In genomic region chr1:230725256-230726012, GRCh38 we compare ENCODE assay signal across 1 cellular context.
A peak's percentile ranks its signal among the peaks of the same experiment; 100 is the strongest.
TF ChIP-seq lines count a peak whose summit lies in the region.

No MANE protein-coding gene starts in this region.

TF ChIP-seq in HepG2, 621 proteins besides CTCF, POLR2A, EP300 and RAD21 (continued from another document and continues in another):
- TF ChIP-seq ARID3A (IDR thresholded peaks at IDR 0.05; ENCODE audit: low read depth, low read length): no peak
- no peak for TF ChIP-seq MYC (CRISPR knock-in tag; IDR thresholded peaks at IDR 0.05; ENCODE audit: borderline replicate concordance)
- no peak for TF ChIP-seq ZNF18 (CRISPR knock-in tag; IDR thresholded peaks at IDR 0.05; ENCODE audit: insufficient replicate concordance)
- TF ChIP-seq PRMT3 (CRISPR knock-in tag; IDR thresholded peaks at IDR 0.05; ENCODE audit: borderline replicate concordance, low read depth): no peak
- no peak for TF ChIP-seq ZNF770 (CRISPR knock-in tag; IDR thresholded peaks at IDR 0.05)
- TF ChIP-seq NR2C2 (CRISPR knock-in tag; IDR thresholded peaks at IDR 0.05; ENCODE audit: borderline replicate concordance): peak; percentile 56; the same call in 1 of the 2 replicates
- TF ChIP-seq ZBTB25 (CRISPR knock-in tag; IDR thresholded peaks at IDR 0.05): no peak
- TF ChIP-seq NCOR1 (IDR thresholded peaks at IDR 0.05; ENCODE audit: borderline replicate concordance, low read length): peak; percentile 57; the same call in 1 of the 2 replicates
- TF ChIP-seq ZNF414 (CRISPR knock-in tag; IDR thresholded peaks at IDR 0.05): no peak
- no peak for TF ChIP-seq HNRNPLL (IDR thresholded peaks at IDR 0.05; ENCODE audit: low read depth, low read length, poor library complexity, severe bottlenecking)
- no peak for TF ChIP-seq TOPORS (CRISPR knock-in tag; IDR thresholded peaks at IDR 0.05)
- peak; percentile 52; the same call in 1 of the 2 replicates for TF ChIP-seq PITX1 (CRISPR knock-in tag; IDR thresholded peaks at IDR 0.05)
- no peak for TF ChIP-seq TFAP4 (IDR thresholded peaks at IDR 0.05; ENCODE audit: borderline replicate concordance, low read depth)
- no peak for TF ChIP-seq ZNF224 (CRISPR knock-in tag; IDR thresholded peaks at IDR 0.05)
- no peak for TF ChIP-seq ZSCAN31 (CRISPR knock-in tag; IDR thresholded peaks at IDR 0.05; ENCODE audit: low read depth)
- TF ChIP-seq GFI1 (CRISPR knock-in tag; IDR thresholded peaks at IDR 0.05; ENCODE audit: borderline replicate concordance): no peak; the same call in 1 of the 2 replicates
- no peak for TF ChIP-seq SRSF4 (IDR thresholded peaks at IDR 0.05; ENCODE audit: low read depth, low read length, poor library complexity, severe bottlenecking)
- TF ChIP-seq PBX2 (CRISPR knock-in tag; IDR thresholded peaks at IDR 0.05): no peak
- no peak for TF ChIP-seq HNRNPL (IDR thresholded peaks at IDR 0.05; ENCODE audit: low read depth, low read length)
- no peak for TF ChIP-seq RORA (CRISPR knock-in tag; IDR thresholded peaks at IDR 0.05)
- TF ChIP-seq FOXO4 (CRISPR knock-in tag; conservative IDR thresholded peaks at IDR 0.05): no peak
- no peak for TF ChIP-seq CBX1 (IDR thresholded peaks at IDR 0.05; ENCODE audit: low read depth)
- TF ChIP-seq ZBTB38 (CRISPR knock-in tag; IDR thresholded peaks at IDR 0.05): no peak
- TF ChIP-seq ZNF773 (CRISPR knock-in tag; IDR thresholded peaks at IDR 0.05; ENCODE audit: borderline replicate concordance): no peak
- TF ChIP-seq ZNF451 (CRISPR knock-in tag; IDR thresholded peaks at IDR 0.05): no peak
- no peak for TF ChIP-seq THAP7 (CRISPR knock-in tag; IDR thresholded peaks at IDR 0.05)
- TF ChIP-seq TRIM22 (IDR thresholded peaks at IDR 0.05): no peak
- no peak for TF ChIP-seq ZNF143 (CRISPR knock-in tag; IDR thresholded peaks at IDR 0.05)
- no peak for TF ChIP-seq ZBTB10 (CRISPR knock-in tag; IDR thresholded peaks at IDR 0.05; ENCODE audit: borderline replicate concordance)
- no peak for TF ChIP-seq ZBTB14 (CRISPR knock-in tag; IDR thresholded peaks at IDR 0.05)
- no peak for TF ChIP-seq ZNF24 (IDR thresholded peaks at IDR 0.05)
- TF ChIP-seq ZUFSP (CRISPR knock-in tag; IDR thresholded peaks at IDR 0.05; ENCODE audit: borderline replicate concordance): no peak
- no peak for TF ChIP-seq ZNF333 (CRISPR knock-in tag; IDR thresholded peaks at IDR 0.05; ENCODE audit: borderline replicate concordance)
- TF ChIP-seq DNMT1 (CRISPR knock-in tag; IDR thresholded peaks at IDR 0.05): no peak
- no peak for TF ChIP-seq ZFAT (CRISPR knock-in tag; conservative IDR thresholded peaks at IDR 0.05)
- no peak for TF ChIP-seq ZNF639 (CRISPR knock-in tag; conservative IDR thresholded peaks at IDR 0.05)
